29 cellular contexts compared by ENCODE assay signal in the genomic region with DNA sequence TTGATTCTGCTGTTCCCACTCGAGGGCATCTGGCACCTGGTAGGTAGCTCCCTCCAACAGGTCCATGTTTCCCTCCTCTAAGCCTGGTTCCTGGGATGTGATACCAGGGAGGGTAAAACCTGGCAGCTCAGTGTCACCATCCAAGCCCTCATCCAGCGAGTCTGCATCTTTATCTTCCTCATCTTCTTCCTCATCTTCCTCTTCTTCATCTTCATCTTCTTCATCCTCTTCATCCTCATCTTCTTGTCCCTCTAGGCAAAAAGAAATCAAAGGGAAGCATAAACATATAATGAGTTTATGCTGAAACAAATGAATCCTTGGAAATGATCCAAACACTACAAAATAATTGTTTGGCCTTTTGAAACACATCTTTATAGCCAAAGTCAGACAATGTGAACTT. TPM values are rescaled to one million over a fixed set of nuclear protein-coding genes. Genes with fewer than 3 reads are reported as not detected.
"Had no signal": no experiment of that assay in that cellular context is flagged by ENCODE, and none has a peak within 500 bp of the region (broad histone marks: within the 10 kb centered on the region; RNA-seq: fewer than 3 reads in every experiment).

No MANE protein-coding gene starts in this region.

- FAIRE-seq: bronchial epithelial cell, TTC549 had no signal

- H3K36me3 ChIP-seq: ascending aorta had no signal

- H3K27me3 ChIP-seq: ascending aorta, cardiac muscle cell had no signal

- ATAC-seq: activated CD8-positive, alpha-beta memory T cell treated with anti-CD3 and anti-CD28 coated beads, Interleukin-2, amount 10 ng/mL, durations not matched to agents 7 days and 5 days; activated CD8-positive, alpha-beta T cell treated with anti-CD3 and anti-CD28 coated beads, Interleukin-2, amount 10 ng/mL, durations not matched to agents 7 days and 5 days; activated naive CD8-positive, alpha-beta T cell treated with anti-CD3 and anti-CD28 coated beads, Interleukin-2, amount 50 U/mL, for 24 hours had no signal

- H3K4me3 ChIP-seq: ascending aorta, cardiac muscle cell had no signal

- H3K9me3 ChIP-seq: ascending aorta had no signal

- H3K4me1 ChIP-seq: ascending aorta had no signal

- H3K27ac ChIP-seq: ascending aorta, cardiac muscle cell, VCaP had no signal

- DNase-seq: activated B cell treated with CpG ODN at 0.5 μM for 24 hours; activated CD4-positive, alpha-beta memory T cell treated with anti-CD3 and anti-CD28 coated beads, Interleukin-2, amount 10 ng/mL, durations not matched to agents 7 days and 5 days; activated CD4-positive, alpha-beta T cell treated with anti-CD3 and anti-CD28 coated beads for 48 hours; activated CD4-positive, alpha-beta T cell treated with anti-CD3 and anti-CD28 coated beads, Interleukin-2, amount 10 ng/mL, durations not matched to agents 7 days and 5 days; activated CD4-positive, alpha-beta T cell treated with anti-CD3 and anti-CD28 coated beads, Interleukin-2, amount 50 U/mL, for 48 hours; activated CD4-positive, CD25-positive, alpha-beta regulatory T cell treated with anti-CD3 and anti-CD28 coated beads, Interleukin-2, amount 50 U/mL, for 72 hours; activated CD8-positive, alpha-beta memory T cell treated with anti-CD3 and anti-CD28 coated beads for 24 hours; activated CD8-positive, alpha-beta memory T cell treated with anti-CD3 and anti-CD28 coated beads, Interleukin-2, amount 10 ng/mL, durations not matched to agents 7 days and 5 days; activated CD8-positive, alpha-beta memory T cell treated with anti-CD3 and anti-CD28 coated beads, Interleukin-2, amount 50 U/mL, for 48 hours; activated CD8-positive, alpha-beta T cell treated with anti-CD3 and anti-CD28 coated beads, Interleukin-2, amount 10 ng/mL, durations not matched to agents 7 days and 5 days; activated effector memory CD4-positive, alpha-beta T cell treated with Interleukin-2 at 50 U/mL for 16 hours; activated gamma-delta T cell; activated naive CD4-positive, alpha-beta T cell treated with anti-CD3 and anti-CD28 coated beads, Interleukin-2, amount 10 ng/mL, durations not matched to agents 7 days and 5 days; activated naive CD4-positive, alpha-beta T cell treated with Interleukin-2 at 50 U/mL for 16 hours; activated naive CD8-positive, alpha-beta T cell treated with anti-CD3 and anti-CD28 coated beads, Interleukin-2, amount 10 ng/mL, durations not matched to agents 7 days and 5 days; activated naive CD8-positive, alpha-beta T cell treated with anti-CD3 and anti-CD28 coated beads, Interleukin-2, amount 50 U/mL, for 24 hours; activated T-cell treated with anti-CD3 and anti-CD28 coated beads, Interleukin-2, amount 50 U/mL, for 24 hours; activated T-cell treated with anti-CD3 and anti-CD28 coated beads, Interleukin-2, amount 50 U/mL, for 48 hours; amygdala; anterior cingulate cortex; central memory CD4-positive, alpha-beta T cell; T-helper 1 cell; T-helper 2 cell; T-helper 9 cell had no signal

RNA-seq across cellular contexts. Expression of gene ARMH4, which starts 55.3 kb away (rescaled TPM):
- total RNA-seq: activated B cell treated with CpG ODN at 0.5 μM for 24 hours; activated CD4-positive, alpha-beta memory T cell treated with anti-CD3 and anti-CD28 coated beads, Interleukin-2, amount 10 ng/mL, durations not matched to agents 7 days and 5 days; activated CD8-positive, alpha-beta memory T cell treated with anti-CD3 and anti-CD28 coated beads, Interleukin-2, amount 10 ng/mL, durations not matched to agents 7 days and 5 days; activated CD8-positive, alpha-beta T cell treated with anti-CD3 and anti-CD28 coated beads, Interleukin-2, amount 10 ng/mL, durations not matched to agents 7 days and 5 days; activated naive CD8-positive, alpha-beta T cell treated with anti-CD3 and anti-CD28 coated beads, Interleukin-2, amount 10 ng/mL, durations not matched to agents 7 days and 5 days had no signal
